11 cellular contexts compared by ENCODE assay signal in the genomic region with DNA sequence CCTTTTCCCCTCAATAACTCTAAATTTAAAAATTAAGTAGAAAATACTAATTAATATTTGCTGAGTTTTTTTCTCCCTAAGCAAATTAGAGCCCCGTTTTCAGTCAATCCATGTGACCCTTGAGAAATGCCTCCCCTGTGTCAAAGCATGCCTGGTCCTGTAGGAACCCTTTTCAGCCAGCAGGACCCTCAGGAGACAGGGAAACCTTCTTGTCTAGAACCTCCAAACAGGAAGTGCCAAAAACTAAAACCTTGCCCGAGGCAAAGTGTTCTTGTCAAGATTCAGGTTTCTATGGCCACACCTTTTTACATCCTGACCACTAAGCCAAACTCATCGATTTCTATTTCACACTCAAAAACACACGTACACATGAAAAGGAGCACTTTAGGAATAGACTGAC.
DNase-seq lines count a peak whose midpoint lies in the region; ATAC-seq and TF ChIP-seq lines count a peak whose summit lies in the region.
"Had no signal": no experiment of that assay in that cellular context is flagged by ENCODE, and none has a peak within 500 bp of the region (broad histone marks: within the 10 kb centered on the region; RNA-seq: fewer than 3 reads in every experiment).

No MANE protein-coding gene starts in this region.

- intact Hi-C loops in OCI-LY7 (cut with micrococcal nuclease; ENCODE audit: unreplicated experiment): loop anchor here (1.0 to 10.0 kb wide), 6 partner anchors 61 to 413 kb away; a partner anchor contains a TSS

- no TSS peak for BruUV-seq in OCI-LY7 (replicated peaks; lab: Mats Ljungman, UMichigan)

- no peak overlapping the region for H3K4me2 ChIP-seq in OCI-LY7 (ENCODE audit: low read length)

- H3K36me3 Mint-ChIP-seq in endothelial cell (ENCODE audit: low read depth, unreplicated experiment): no peaks in the 10 kb centered on the region

- H3K4me3 Mint-ChIP-seq in endothelial cell (ENCODE audit: unreplicated experiment): peak overlapping the region; percentile 16
- H3K4me3 Mint-ChIP-seq: dendritic cell treated with granulocyte-macrophage colony-stimulating factor and Interleukin-4, amounts not matched to agents 40 ng/mL and 50 ng/mL, for 4 days had no signal

- no peaks in the 10 kb centered on the region for H3K79me2 ChIP-seq in OCI-LY7 (ENCODE audit: insufficient read depth, low read depth, low read length)

- peaks cover 9% of the 10 kb centered on the region for H3K4me1 Mint-ChIP-seq in endothelial cell (ENCODE audit: unreplicated experiment)

- H3K9me3 Mint-ChIP-seq in endothelial cell (ENCODE audit: unreplicated experiment): no peaks in the 10 kb centered on the region

- TF ChIP-seq CTCF in OCI-LY7 (conservative IDR thresholded peaks at IDR 0.05; ENCODE audit: low read length) (no peak), endothelial cell (IDR thresholded peaks at IDR 0.05; ENCODE audit: unreplicated experiment) (peak; percentile 39)

- peaks cover 20% of the 10 kb centered on the region for H3K4me1 ChIP-seq in OCI-LY7 (ENCODE audit: insufficient read depth, low read length, poor library complexity, severe bottlenecking)

- no peaks in the 10 kb centered on the region for H3K9me2 ChIP-seq in OCI-LY7 (ENCODE audit: insufficient read depth, low read length)

- DNase-seq in 8988T (peak; percentile 21), EH (ENCODE audit: low read depth) (peak; percentile 16), OCI-LY7 (ENCODE audit: low spot score) (peak; percentile 15), endothelial cell (ENCODE audit: low spot score) (peak; percentile 20), germinal center (ENCODE audit: low spot score) (no peak)
- DNase-seq in stimulated activated CD4-positive, alpha-beta T cell treated with anti-CD3 and anti-CD28 coated beads, Interleukin-2, amount 100 ng/mL, for 24 hours: no peak
- DNase-seq: left colon, stomach had no signal

- peaks cover 1% of the 10 kb centered on the region for H3K27me3 Mint-ChIP-seq in endothelial cell (ENCODE audit: unreplicated experiment)
- H3K27me3 Mint-ChIP-seq: dendritic cell treated with granulocyte-macrophage colony-stimulating factor and Interleukin-4, amounts not matched to agents 40 ng/mL and 50 ng/mL, for 4 days had no signal

- H3K27ac Mint-ChIP-seq in endothelial cell (ENCODE audit: unreplicated experiment): peak overlapping the region; percentile 8

- no peak overlapping the region for H3K4me3 ChIP-seq in OCI-LY7 (ENCODE audit: low read depth, low read length, poor library complexity, severe bottlenecking)
- H3K4me3 ChIP-seq: stomach had no signal

- H2AFZ ChIP-seq in OCI-LY7 (ENCODE audit: low read length): peak overlapping the region; percentile 92; the same call in 1 of the 2 replicates

- no peaks in the 10 kb centered on the region for H4K20me1 ChIP-seq in OCI-LY7 (ENCODE audit: insufficient read depth, low read length)

- CTCF ChIA-PET in OCI-LY7 (lab: Charles Lee; ENCODE audit: unreplicated experiment): no interaction called here

- no peaks in the 10 kb centered on the region for H3K36me3 ChIP-seq in OCI-LY7 (ENCODE audit: insufficient read depth, low read length)
- H3K36me3 ChIP-seq: stomach had no signal

- POLR2A ChIA-PET in OCI-LY7 (lab: Charles Lee): interaction anchor here (0.9 to 1.4 kb wide), 3 partner anchors 102 to 197 kb away, joined by 3 to 4 read pairs (median 3); no protein-coding TSS in a partner anchor

- ATAC-seq in HG03432 (IDR thresholded peaks at IDR 0.05; ENCODE audit: unreplicated experiment) (no peak), HG03159 (IDR thresholded peaks at IDR 0.05; ENCODE audit: unreplicated experiment) (no peak)
- ATAC-seq: left colon had no signal

- H3K27ac ChIP-seq in OCI-LY7 (ENCODE audit: low read depth, low read length, poor library complexity, severe bottlenecking): no peak overlapping the region
- H3K27ac ChIP-seq: stomach had no signal

- no peaks in the 10 kb centered on the region for H3K9me3 ChIP-seq in OCI-LY7 (ENCODE audit: low read length)
- H3K9me3 ChIP-seq: stomach had no signal

Comparison
In these comparisons a context has a peak if more than half of its experiments do, and no peak if none do; other contexts are left out.
1. DNase-seq: peak in 8988T (single experiment), EH (single experiment), OCI-LY7 (single experiment) and endothelial cell (single experiment); none in germinal center (single experiment) and stimulated activated CD4-positive, alpha-beta T cell treated with anti-CD3 and anti-CD28 coated beads, Interleukin-2, amount 100 ng/mL, for 24 hours (0 of 2).